15 cellular contexts compared by ENCODE assay signal in the genomic region with DNA sequence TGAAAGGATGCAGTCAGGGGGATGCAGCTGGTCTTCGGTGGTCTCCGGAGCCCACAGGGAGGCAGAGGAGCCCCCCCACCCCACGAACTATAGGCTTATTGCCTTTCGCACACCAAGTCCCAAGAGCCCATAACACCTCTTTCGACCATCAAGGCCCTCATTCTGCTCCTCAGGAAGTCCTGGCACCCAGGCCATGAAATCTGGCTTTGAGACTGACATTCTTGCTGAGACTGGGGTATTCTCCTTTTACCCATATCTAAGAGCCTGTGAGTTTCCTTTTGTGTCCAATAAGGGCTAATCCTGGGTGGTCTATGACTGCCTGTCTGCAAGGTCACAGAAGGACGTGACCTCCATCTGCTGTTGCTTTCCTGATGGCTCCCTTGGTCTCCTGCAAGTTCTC.
"Had no signal": no experiment of that assay in that cellular context is flagged by ENCODE, and none has a peak within 500 bp of the region (broad histone marks: within the 10 kb centered on the region; RNA-seq: fewer than 3 reads in every experiment).

No MANE protein-coding gene starts in this region.

- H3K4me3 ChIP-seq: adrenal gland, hepatocyte, lower lobe of right lung, pancreas, smooth muscle cell, stomach, upper lobe of right lung had no signal

- H3K4me2 ChIP-seq: hepatocyte, smooth muscle cell had no signal

- H3K36me3 Mint-ChIP-seq: activated naive CD4-positive, alpha-beta T cell treated with anti-CD3 and anti-CD28 coated beads, Interleukin-2, amount 10 ng/mL, durations not matched to agents 7 days and 5 days had no signal

- ATAC-seq: activated T-cell treated with anti-CD3 and anti-CD28 coated beads, Interleukin-2, amount 50 U/mL, for 4 hours; lower lobe of right lung; pancreas; sciatic nerve; upper lobe of right lung had no signal

- H3K27me3 ChIP-seq: adrenal gland, hepatocyte, pancreas, stomach, upper lobe of right lung had no signal

- H3K9me3 ChIP-seq: adrenal gland, lower lobe of right lung, pancreas, stomach, upper lobe of right lung had no signal

- H3K4me3 Mint-ChIP-seq: activated naive CD4-positive, alpha-beta T cell treated with anti-CD3 and anti-CD28 coated beads, Interleukin-2, amount 10 ng/mL, durations not matched to agents 7 days and 5 days; activated T-cell treated with anti-CD3 and anti-CD28 coated beads, Interleukin-2, amount 50 U/mL, for 4 hours had no signal

- H3K9me3 Mint-ChIP-seq: activated naive CD4-positive, alpha-beta T cell treated with anti-CD3 and anti-CD28 coated beads, Interleukin-2, amount 10 ng/mL, durations not matched to agents 7 days and 5 days; activated T-cell treated with anti-CD3 and anti-CD28 coated beads, Interleukin-2, amount 50 U/mL, for 4 hours had no signal

- DNase-seq: activated CD4-positive, alpha-beta T cell treated with anti-CD3 and anti-CD28 coated beads, Interleukin-2, amount 50 U/mL, for 1 hour; activated CD8-positive, alpha-beta memory T cell treated with anti-CD3 and anti-CD28 coated beads, Interleukin-2, amount 50 U/mL, for 4 hours; activated naive CD4-positive, alpha-beta T cell treated with anti-CD3 and anti-CD28 coated beads, Interleukin-2, amount 10 ng/mL, durations not matched to agents 7 days and 5 days; activated T-cell treated with anti-CD3 and anti-CD28 coated beads, Interleukin-2, amount 50 U/mL, for 4 hours; adrenal gland; dermis blood vessel endothelial cell; effector memory CD4-positive, alpha-beta T cell; lower lobe of right lung; pancreas; stimulated activated CD4-positive, alpha-beta T cell treated with anti-CD3 and anti-CD28 coated beads, Interleukin-4, amount 100 ng/mL, for 1 hour; stomach; upper lobe of right lung had no signal

- H3K27ac Mint-ChIP-seq: activated naive CD4-positive, alpha-beta T cell treated with anti-CD3 and anti-CD28 coated beads, Interleukin-2, amount 10 ng/mL, durations not matched to agents 7 days and 5 days had no signal

- H3K27ac ChIP-seq: adrenal gland, hepatocyte, lower lobe of right lung, pancreas, stomach, upper lobe of right lung had no signal

- H2AFZ ChIP-seq: hepatocyte had no signal

- H3K27me3 Mint-ChIP-seq: activated naive CD4-positive, alpha-beta T cell treated with anti-CD3 and anti-CD28 coated beads, Interleukin-2, amount 10 ng/mL, durations not matched to agents 7 days and 5 days had no signal

- H3K36me3 ChIP-seq: adrenal gland, lower lobe of right lung, pancreas, stomach, upper lobe of right lung had no signal
